ENCODE assay signal across 8 cellular contexts in genomic region chr19:14505488-14506239, GRCh38. TPM values are rescaled to one million over a fixed set of nuclear protein-coding genes. Genes with fewer than 3 reads are reported as not detected.
DNase-seq lines count a peak whose midpoint lies in the region; ATAC-seq and TF ChIP-seq lines count a peak whose summit lies in the region.

No MANE protein-coding gene starts in this region.

- H3K4me1 ChIP-seq in Loucy (ENCODE audit: insufficient read depth, low read length, poor library complexity, severe bottlenecking) = peaks cover 25% of the 10 kb centered on the region
- peaks cover 9% of the 10 kb centered on the region for H3K4me1 ChIP-seq in mesodermal cell (ENCODE audit: control insufficient read depth, insufficient read depth, low read length, poor library complexity, severe bottlenecking)

- H3K4me3 ChIP-seq in GM06990 (replicated peaks; ENCODE audit: low read depth, low read length) (no peak overlapping the region), Loucy (ENCODE audit: low read length, poor library complexity, severe bottlenecking) (no peak overlapping the region), mesodermal cell (ENCODE audit: extremely low read depth, insufficient read depth, low read length, poor library complexity, severe bottlenecking) (no peak overlapping the region)

- peak overlapping the region; percentile 77 for H2AFZ ChIP-seq in Loucy (ENCODE audit: low read length)

- DNase-seq in GM06990 (ENCODE audit: extremely low read depth, insufficient read length) = no peak
- peak; percentile 59 to 73 for DNase-seq in activated CD4-positive, alpha-beta T cell treated with anti-CD3 and anti-CD28 coated beads for 4 hours
- peak; percentile 63 for DNase-seq in dermis blood vessel endothelial cell
- DNase-seq in stimulated activated naive CD4-positive, alpha-beta T cell treated with Interleukin-2 at 50 U/mL for 16 hours (lab: John Stamatoyannopoulos, UW) = peak; percentile 54

- H3K9me2 ChIP-seq in Loucy (replicated peaks; ENCODE audit: low read depth, low read length) = no peaks in the 10 kb centered on the region

- H4K20me1 ChIP-seq in Loucy (ENCODE audit: insufficient read depth, low read length, poor library complexity, severe bottlenecking) = no peaks in the 10 kb centered on the region

- no peaks in the 10 kb centered on the region for H3K9me3 ChIP-seq in Loucy (ENCODE audit: insufficient read depth, low read depth, low read length)
- H3K9me3 ChIP-seq in mesodermal cell (ENCODE audit: control insufficient read depth, low read length) = no peaks in the 10 kb centered on the region

- H3K4me2 ChIP-seq in Loucy (ENCODE audit: low read depth, low read length, poor library complexity, severe bottlenecking) = peak overlapping the region; percentile 29

- no peaks in the 10 kb centered on the region for H3K79me2 ChIP-seq in Loucy (ENCODE audit: insufficient read depth, low read length)

- peak overlapping the region; percentile 92 for H3K27ac ChIP-seq in mesodermal cell (ENCODE audit: low read depth, low read length, severe bottlenecking)

- 36 to 38% methylated on average over 4 to 14 of the region's 19 CpGs for WGBS in mesodermal cell (ENCODE audit: insufficient coverage in 2 of 2), 2 experiments

- peak; percentile 85 for TF ChIP-seq CTCF in GM06990 (IDR thresholded peaks at IDR 0.05; ENCODE audit: insufficient read depth, low read length, poor library complexity, severe bottlenecking)
- peak; percentile 82 for TF ChIP-seq CTCF in Loucy (conservative IDR thresholded peaks at IDR 0.05; ENCODE audit: low read length)

- ATAC-seq in GM21717 (IDR thresholded peaks at IDR 0.05; ENCODE audit: unreplicated experiment) (no peak), HG03354 (IDR thresholded peaks at IDR 0.05; ENCODE audit: poor library complexity, severe bottlenecking, unreplicated experiment) (no peak)

- H3F3A ChIP-seq in Loucy (ENCODE audit: low read depth) = no peaks in the 10 kb centered on the region

- H3K36me3 ChIP-seq in GM06990 (ENCODE audit: control insufficient read depth, insufficient read depth, low read length) = no peaks in the 10 kb centered on the region
- no peaks in the 10 kb centered on the region for H3K36me3 ChIP-seq in Loucy (ENCODE audit: insufficient read depth, low read length)
- no peaks in the 10 kb centered on the region for H3K36me3 ChIP-seq in mesodermal cell (ENCODE audit: control insufficient read depth, insufficient read depth, low read length)

- H3K9ac ChIP-seq in Loucy (ENCODE audit: low read depth, low read length, poor library complexity, severe bottlenecking) = peak overlapping the region; percentile 46

- H3K27me3 ChIP-seq in GM06990 (replicated peaks; ENCODE audit: control insufficient read depth, insufficient read depth, low read length) = no peaks in the 10 kb centered on the region; the same call in 1 of the 2 replicates
- H3K27me3 ChIP-seq in Loucy (ENCODE audit: insufficient read depth, low read length, poor library complexity, severe bottlenecking) = no peaks in the 10 kb centered on the region

RNA-seq across cellular contexts. Expression of gene GIPC1, which starts 9.7 kb away (rescaled TPM):
- total RNA-seq in dermis blood vessel endothelial cell = 175 and 182 TPM in 2 replicates
- polyA plus RNA-seq in mesodermal cell (2013, experiment 1 of 2) = 71.0 TPM
- 65.0 TPM for polyA plus RNA-seq in mesodermal cell (2013, experiment 2 of 2)

RNA-seq across cellular contexts. Expression of gene DNAJB1, which starts 12.5 kb away (rescaled TPM):
- total RNA-seq in dermis blood vessel endothelial cell = 29.5 and 39.5 TPM in 2 replicates
- polyA plus RNA-seq in mesodermal cell (2013, experiment 1 of 2) = 56.7 TPM
- 53.9 TPM for polyA plus RNA-seq in mesodermal cell (2013, experiment 2 of 2)

RNA-seq across cellular contexts. Expression of gene TECR, which starts 23.7 kb away (rescaled TPM):
- total RNA-seq in dermis blood vessel endothelial cell = 17.0 and 25.5 TPM in 2 replicates
- 115 TPM for polyA plus RNA-seq in mesodermal cell (2013, experiment 1 of 2)
- polyA plus RNA-seq in mesodermal cell (2013, experiment 2 of 2) = 102 TPM

RNA-seq across cellular contexts. Expression of gene PTGER1, which starts 30.5 kb away (rescaled TPM):
- 0.17 and 0.42 TPM in 2 replicates for total RNA-seq in dermis blood vessel endothelial cell
- 0.18 TPM for polyA plus RNA-seq in mesodermal cell (2013, experiment 1 of 2)
- polyA plus RNA-seq in mesodermal cell (2013, experiment 2 of 2) = not detected
